ENCODE assay signal across 22 cellular contexts in the genomic region with DNA sequence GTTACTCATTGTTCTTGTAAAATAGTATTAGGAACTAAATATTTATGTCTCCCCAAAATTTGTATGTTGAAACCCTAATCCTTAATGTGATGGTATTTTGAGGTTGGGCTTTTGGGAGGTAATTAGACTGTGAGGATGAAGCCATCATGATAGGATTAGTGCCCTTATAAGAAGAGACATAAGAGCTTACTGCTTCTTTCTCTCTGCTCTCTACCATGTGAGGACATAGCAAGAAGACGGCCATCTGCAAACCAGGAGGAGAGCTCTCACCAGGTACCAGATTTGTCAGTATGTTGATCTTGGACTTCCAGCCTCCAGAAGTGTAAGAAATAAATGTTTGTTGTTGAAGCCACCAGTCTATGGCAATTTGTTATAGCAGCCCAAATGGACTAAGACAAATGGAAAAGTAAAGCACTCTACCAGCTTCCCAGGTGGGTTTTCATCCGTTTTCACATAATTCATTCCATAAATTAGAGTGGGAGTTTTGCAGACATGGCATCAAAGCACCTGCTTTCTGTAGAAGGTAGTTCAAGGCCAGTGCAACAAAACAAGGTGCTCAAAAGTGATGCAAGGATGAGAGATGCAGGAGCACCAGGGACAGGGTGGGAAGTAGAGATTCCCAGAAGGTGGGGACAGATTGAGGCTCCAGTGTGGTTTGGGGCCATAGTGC.
DNase-seq lines count a peak whose midpoint lies in the region; ATAC-seq and FAIRE-seq lines count a peak whose summit lies in the region.
"Had no signal": no experiment of that assay in that cellular context is flagged by ENCODE, and none has a peak within 500 bp of the region (broad histone marks: within the 10 kb centered on the region; RNA-seq: fewer than 3 reads in every experiment).

No MANE protein-coding gene starts in this region.

- ATAC-seq in HG03469 (IDR thresholded peaks at IDR 0.05; ENCODE audit: unreplicated experiment): no peak
- ATAC-seq: A549, GM12878 had no signal

- no peak for FAIRE-seq in HTR-8/SVneo (lab: Jason Lieb, UNC)
- FAIRE-seq: A549, GM12878, GM12892, GM18507 had no signal

- peak; percentile 44 for DNase-seq in NCI-H82 (lab: John Stamatoyannopoulos, UW)
- DNase-seq in NCI-H82 treated with DMSO at 0.1 percent for 48 hours (lab: John Stamatoyannopoulos, UW; ENCODE audit: unreplicated experiment): no peak
- DNase-seq in SK-N-DZ (ENCODE audit: low spot score): peak; percentile 93
- no peak for DNase-seq in HTR-8/SVneo (ENCODE audit: insufficient read length, low spot score)
- DNase-seq: AML-193; C1 segment of cervical spinal cord; CD4-positive, alpha-beta memory T cell; CD4-positive, CD25-positive, alpha-beta regulatory T cell; CD8-positive, alpha-beta memory T cell; COR-L47; DMS 273 treated with DMSO at 0.1 percent for 48 hours; DMS153; DMS53; DMS79; DND-41; EL; GDM1 had no signal

Comparison
In these comparisons a context has a peak if more than half of its experiments do, and no peak if none do; other contexts are left out.
1. DNase-seq: peak in NCI-H82 (single experiment) and SK-N-DZ (single experiment); none in NCI-H82 treated with DMSO at 0.1 percent for 48 hours (single experiment) and HTR-8/SVneo (single experiment).